Comparison of ENCODE assay signal across 8 cellular contexts in the genomic region with DNA sequence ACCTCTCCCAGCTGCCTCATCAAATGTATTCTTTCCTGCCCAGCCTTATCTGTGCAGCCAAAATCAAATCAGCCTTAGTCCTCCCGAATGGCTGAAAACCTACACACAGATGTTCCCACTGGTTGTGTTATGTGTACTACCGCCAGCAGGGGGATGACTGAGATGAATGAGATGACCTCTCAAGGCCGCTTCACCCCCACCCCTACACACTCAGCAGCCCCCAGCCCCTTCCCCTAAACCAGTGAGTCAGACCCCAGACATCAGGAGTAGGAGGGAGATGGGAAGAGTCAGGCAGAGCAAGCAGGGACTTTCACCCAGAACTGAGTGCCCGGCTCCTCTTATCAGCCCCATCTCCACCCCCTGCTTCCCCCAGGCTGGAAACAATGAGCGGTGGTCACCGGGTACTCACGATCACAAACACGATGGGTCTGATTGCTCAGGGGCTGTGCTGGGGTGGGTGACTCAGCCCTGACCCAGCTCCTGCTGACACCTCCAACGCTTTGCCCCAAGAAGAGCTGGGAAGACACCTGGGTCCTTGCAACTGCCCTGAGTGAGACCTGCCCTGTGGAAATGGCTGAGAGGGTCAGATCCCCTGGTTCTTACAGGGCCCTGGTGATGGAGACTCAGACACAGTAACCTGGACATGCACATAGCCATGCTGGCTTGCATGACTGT. TPM values are rescaled to one million over a fixed set of nuclear protein-coding genes. Genes with fewer than 3 reads are reported as not detected.
DNase-seq lines count a peak whose midpoint lies in the region; ATAC-seq and TF ChIP-seq lines count a peak whose summit lies in the region.

No MANE protein-coding gene starts in this region.

- POLR2A ChIA-PET in activated CD4-positive, alpha-beta T cell treated with anti-CD3 and anti-CD28 coated beads, Interleukin-2, amount 10 ng/mL, durations not matched to agents 7 days and 5 days (lab: Charles Lee), result interaction anchor here (0.8 to 1.2 kb wide), 3 partner anchors 46 to 48 kb away, joined by 3 to 6 read pairs (median 3); no protein-coding TSS in a partner anchor

- no peaks in the 10 kb centered on the region for H3K36me3 ChIP-seq in esophagus (ENCODE audit: control insufficient read depth in 2 of 2, insufficient read depth in 2 of 2, low read length in 1 of 2)

- H3K36me3 Mint-ChIP-seq in activated CD4-positive, alpha-beta T cell treated with anti-CD3 and anti-CD28 coated beads, Interleukin-2, amount 10 ng/mL, durations not matched to agents 7 days and 5 days (ENCODE audit: low read depth), result peaks cover 2% of the 10 kb centered on the region

- ATAC-seq in HG02763 (IDR thresholded peaks at IDR 0.05; ENCODE audit: unreplicated experiment), result no peak

- CTCF ChIA-PET in activated CD4-positive, alpha-beta T cell treated with anti-CD3 and anti-CD28 coated beads, Interleukin-2, amount 10 ng/mL, durations not matched to agents 7 days and 5 days (lab: Charles Lee), result interaction anchor here (0.6 to 3.8 kb wide), 11 partner anchors 11 to 125 kb away, joined by 3 to 40 read pairs (median 4); a partner anchor contains a TSS

- peak overlapping the region; percentile 55 for H3K4me3 Mint-ChIP-seq in activated CD4-positive, alpha-beta T cell treated with anti-CD3 and anti-CD28 coated beads, Interleukin-2, amount 10 ng/mL, durations not matched to agents 7 days and 5 days

- H3K27me3 ChIP-seq in HL-60 (ENCODE audit: insufficient read depth, poor library complexity, severe bottlenecking) (no peaks in the 10 kb centered on the region), esophagus (ENCODE audit: control insufficient read depth in 1 of 2, insufficient read depth in 2 of 2, low read length in 2 of 2) (no peaks in the 10 kb centered on the region)

- H3K27me3 Mint-ChIP-seq in activated CD4-positive, alpha-beta T cell treated with anti-CD3 and anti-CD28 coated beads, Interleukin-2, amount 10 ng/mL, durations not matched to agents 7 days and 5 days, result no peaks in the 10 kb centered on the region

- no peaks in the 10 kb centered on the region for H3K9me3 ChIP-seq in esophagus (ENCODE audit: control insufficient read depth in 2 of 2, insufficient read depth in 1 of 2, low read depth in 1 of 2, low read length in 1 of 2)

- H3K4me3 ChIP-seq in HL-60 (replicated peaks; ENCODE audit: insufficient read depth, low read length) (no peak overlapping the region), esophagus (ENCODE audit: low read depth in 1 of 2, low read length in 2 of 2) (no peak overlapping the region)

- peaks cover 5 to 26% of the 10 kb centered on the region in 2 donors for H3K4me1 ChIP-seq in esophagus (ENCODE audit: control insufficient read depth in 2 of 2, insufficient read depth in 2 of 2, low read length in 1 of 2)

- H3K4me1 Mint-ChIP-seq in activated CD4-positive, alpha-beta T cell treated with anti-CD3 and anti-CD28 coated beads, Interleukin-2, amount 10 ng/mL, durations not matched to agents 7 days and 5 days, result peaks cover 76% of the 10 kb centered on the region

- H3K27ac Mint-ChIP-seq in activated CD4-positive, alpha-beta T cell treated with anti-CD3 and anti-CD28 coated beads, Interleukin-2, amount 10 ng/mL, durations not matched to agents 7 days and 5 days, result peak overlapping the region; percentile 98

- peak; percentile 42 for DNase-seq in AG08395 (ENCODE audit: low spot score)
- DNase-seq in HL-60 (ENCODE audit: low read depth in 1 of 2, low spot score in 1 of 2), result peak in 1 of 2 experiments; percentile 63
- DNase-seq in activated CD4-positive, alpha-beta T cell treated with anti-CD3 and anti-CD28 coated beads, Interleukin-2, amount 10 ng/mL, durations not matched to agents 7 days and 5 days, result peak; percentile 63
- peak; percentile 40 to 77 (median 59) for DNase-seq in stimulated activated CD4-positive, alpha-beta T cell treated with anti-CD3 and anti-CD28 coated beads, Interleukin-1b, Interleukin-23, amount 100 ng/mL, for 24 hours (ENCODE audit: low read depth in 4 of 4, low spot score in 1 of 4)
- DNase-seq in NCI-H69 (lab: John Stamatoyannopoulos, UW), result no peak
- DNase-seq in A172 (ENCODE audit: low spot score), result no peak

- TF ChIP-seq CTCF in HL-60 (IDR thresholded peaks at IDR 0.05; ENCODE audit: insufficient read depth, low read length), result peak; percentile 34

- 48 to 63% methylated on average over 9 of the region's 9 CpGs for WGBS in esophagus, 2 donors

- no peaks in the 10 kb centered on the region for H3K9me3 Mint-ChIP-seq in activated CD4-positive, alpha-beta T cell treated with anti-CD3 and anti-CD28 coated beads, Interleukin-2, amount 10 ng/mL, durations not matched to agents 7 days and 5 days

- H3K27ac ChIP-seq in HL-60 (replicated peaks) (peak overlapping the region; percentile 85), esophagus (ENCODE audit: low read depth in 2 of 2, low read length in 1 of 2) (peak overlapping the region; percentile 90 to 94)

RNA-seq across cellular contexts. Expression of a gene that starts 6.6 kb away (rescaled TPM):
- under 1 TPM; 0.52 to 0.71 TPM for total RNA-seq in activated CD4-positive, alpha-beta T cell treated with anti-CD3 and anti-CD28 coated beads, Interleukin-2, amount 10 ng/mL, durations not matched to agents 7 days and 5 days
- under 1 TPM; 0.02 to 0.04 TPM for polyA plus RNA-seq in esophagus
- total RNA-seq in A172 (2014; rRNA removed; shearing (Covaris generic)), result not detected in 2 replicates

RNA-seq across cellular contexts. Expression of a gene that starts 47.2 kb away (rescaled TPM):
- 100 to 1,000 TPM; 120 to 148 TPM for total RNA-seq in activated CD4-positive, alpha-beta T cell treated with anti-CD3 and anti-CD28 coated beads, Interleukin-2, amount 10 ng/mL, durations not matched to agents 7 days and 5 days
- 10 to 100 TPM; 26.6 to 41.9 TPM for polyA plus RNA-seq in esophagus
- 4.9 and 14.4 TPM in 2 replicates for total RNA-seq in A172 (2014; rRNA removed; shearing (Covaris generic))

Comparison
In these comparisons a context has a peak if more than half of its experiments do, and no peak if none do; other contexts are left out.
1. DNase-seq: peak in AG08395 (single experiment), activated CD4-positive, alpha-beta T cell treated with anti-CD3 and anti-CD28 coated beads, Interleukin-2, amount 10 ng/mL, durations not matched to agents 7 days and 5 days (single experiment) and stimulated activated CD4-positive, alpha-beta T cell treated with anti-CD3 and anti-CD28 coated beads, Interleukin-1b, Interleukin-23, amount 100 ng/mL, for 24 hours (4 of 4); none in NCI-H69 (single experiment) and A172 (single experiment).